23 cellular contexts compared by ENCODE assay signal in genomic region chr4:29277381-29277780, GRCh38.
A peak's percentile ranks its signal among the peaks of the same experiment; 100 is the strongest.
DNase-seq lines count a peak whose midpoint lies in the region; ATAC-seq, FAIRE-seq and TF ChIP-seq lines count a peak whose summit lies in the region.
"Had no signal": no experiment of that assay in that cellular context is flagged by ENCODE, and none has a peak within 500 bp of the region (broad histone marks: within the 10 kb centered on the region; RNA-seq: fewer than 3 reads in every experiment).

No MANE protein-coding gene starts in this region.

- H3K36me3 ChIP-seq in adipocyte (ENCODE audit: control insufficient read depth, insufficient read depth, low read length, severe bottlenecking) = no peaks in the 10 kb centered on the region
- no peaks in the 10 kb centered on the region for H3K36me3 ChIP-seq in fibroblast of lung (ENCODE audit: control insufficient read depth, insufficient read depth, low read length)
- H3K36me3 ChIP-seq: gastrocnemius medialis, SJCRH30, thoracic aorta had no signal

- H3K27me3 ChIP-seq in adipocyte (replicated peaks; ENCODE audit: control insufficient read depth, insufficient read depth, low read length) (no peaks in the 10 kb centered on the region), fibroblast of lung (ENCODE audit: control insufficient read depth, insufficient read depth, low read length) (no peaks in the 10 kb centered on the region)
- H3K27me3 ChIP-seq: gastrocnemius medialis, SJCRH30 had no signal

- no peaks in the 10 kb centered on the region for H4K20me1 ChIP-seq in fibroblast of lung (ENCODE audit: control insufficient read depth, extremely low read depth, insufficient read depth, low read length)

- no peaks in the 10 kb centered on the region for H3K79me2 ChIP-seq in fibroblast of lung (ENCODE audit: control insufficient read depth, insufficient read depth, low read length)

- peaks cover 10% of the 10 kb centered on the region; the same call in 1 of the 2 replicates for H3K9me3 Mint-ChIP-seq in HFFc6

- no peak for FAIRE-seq in H54 (lab: Jason Lieb, UNC)

- TF ChIP-seq POLR2A in H54 (IDR thresholded peaks at IDR 0.05; ENCODE audit: low read depth, low read length) = no peak

- H3K4me1 ChIP-seq in adipocyte (ENCODE audit: control insufficient read depth, insufficient read depth, low read length) (peaks cover 14% of the 10 kb centered on the region), fibroblast of lung (ENCODE audit: control insufficient read depth, extremely low read depth, insufficient read depth, low read length) (no peaks in the 10 kb centered on the region)
- H3K4me1 ChIP-seq: gastrocnemius medialis, SJCRH30 had no signal

- peak overlapping the region; percentile 56 for H3K27ac Mint-ChIP-seq in HFFc6
- H3K27ac Mint-ChIP-seq: activated B cell treated with CpG ODN at 0.5 μM for 24 hours; activated naive CD8-positive, alpha-beta T cell treated with anti-CD3 and anti-CD28 coated beads for 36 hours; activated T-cell treated with anti-CD3 and anti-CD28 coated beads, Interleukin-2, amount 50 U/mL, for 72 hours had no signal

- H3K9ac ChIP-seq in adipocyte (ENCODE audit: low read length) (no peak overlapping the region), fibroblast of lung (ENCODE audit: insufficient read depth, low read length) (no peak overlapping the region)
- H3K9ac ChIP-seq: GM23248 had no signal

- H3K27ac ChIP-seq in fibroblast of lung (ENCODE audit: insufficient read depth, low read length) (no peak overlapping the region), coronary artery (no peak overlapping the region)
- H3K27ac ChIP-seq: gastrocnemius medialis, GM23248, SJCRH30, thoracic aorta had no signal

- H3K4me2 ChIP-seq in fibroblast of lung (ENCODE audit: extremely low read depth, insufficient read depth, low read length) = no peak overlapping the region

- H3K4me3 Mint-ChIP-seq in HFFc6 = no peak overlapping the region
- H3K4me3 Mint-ChIP-seq: activated B cell treated with CpG ODN at 0.5 μM for 24 hours; activated naive CD8-positive, alpha-beta T cell treated with anti-CD3 and anti-CD28 coated beads for 36 hours; activated T-cell treated with anti-CD3 and anti-CD28 coated beads, Interleukin-2, amount 50 U/mL, for 72 hours had no signal

- no peak for ATAC-seq in HG03439 (IDR thresholded peaks at IDR 0.05; ENCODE audit: unreplicated experiment)
- ATAC-seq: activated T-cell treated with anti-CD3 and anti-CD28 coated beads, Interleukin-2, amount 50 U/mL, for 72 hours; gastrocnemius medialis; left colon had no signal

- TF ChIP-seq CTCF in HFFc6 (IDR thresholded peaks at IDR 0.05) = no peak
- TF ChIP-seq CTCF in fibroblast of lung (conservative IDR thresholded peaks at IDR 0.05 in 1 of 2, IDR thresholded peaks at IDR 0.05 in 1 of 2; ENCODE audit: low read depth in 1 of 2, low read length in 2 of 2) = no peak
- no peak for TF ChIP-seq CTCF in coronary artery (IDR thresholded peaks at IDR 0.05)

- peaks cover 18% of the 10 kb centered on the region for H3K36me3 Mint-ChIP-seq in HFFc6 (ENCODE audit: low read depth)
- H3K36me3 Mint-ChIP-seq: activated naive CD8-positive, alpha-beta T cell treated with anti-CD3 and anti-CD28 coated beads for 36 hours had no signal

- no peaks in the 10 kb centered on the region for H3K27me3 Mint-ChIP-seq in HFFc6 (ENCODE audit: insufficient read depth)
- H3K27me3 Mint-ChIP-seq: activated B cell treated with CpG ODN at 0.5 μM for 24 hours; activated naive CD8-positive, alpha-beta T cell treated with anti-CD3 and anti-CD28 coated beads for 36 hours had no signal

- H3K4me1 Mint-ChIP-seq in HFFc6 (ENCODE audit: low read depth) = peaks cover 47% of the 10 kb centered on the region
- H3K4me1 Mint-ChIP-seq: activated B cell treated with CpG ODN at 0.5 μM for 24 hours; activated naive CD8-positive, alpha-beta T cell treated with anti-CD3 and anti-CD28 coated beads for 36 hours had no signal

- peaks cover 7% of the 10 kb centered on the region for H3K9me3 ChIP-seq in adipocyte (ENCODE audit: control insufficient read depth, low read length)
- no peaks in the 10 kb centered on the region for H3K9me3 ChIP-seq in fibroblast of lung (ENCODE audit: control insufficient read depth, insufficient read depth, low read depth, low read length)
- H3K9me3 ChIP-seq: gastrocnemius medialis, SJCRH30, thoracic aorta had no signal

- peak; percentile 71 for DNase-seq in HFFc6
- peak; percentile 55 for DNase-seq in adipocyte (ENCODE audit: low read depth)
- peak; percentile 37 to 40 for DNase-seq in fibroblast of lung (ENCODE audit: low read depth in 2 of 2)
- peak; percentile 9 for DNase-seq in stromal cell of bone marrow (ENCODE audit: low read depth)
- DNase-seq in coronary artery (ENCODE audit: low spot score) = no peak
- DNase-seq in H54 (ENCODE audit: insufficient read length, low spot score) = no peak
- DNase-seq: activated B cell treated with CpG ODN at 0.5 μM for 24 hours; activated naive CD8-positive, alpha-beta T cell treated with anti-CD3 and anti-CD28 coated beads for 36 hours; activated T-cell treated with anti-CD3 and anti-CD28 coated beads, Interleukin-2, amount 50 U/mL, for 72 hours; C1 segment of cervical spinal cord; DMS 273 treated with DMSO at 0.1 percent for 48 hours; gastrocnemius medialis; GM23248; left colon; midbrain; MV-4-11; NCI-H2029; NCI-H69; OCI-M1; stimulated activated CD4-positive, alpha-beta T cell treated with anti-CD3 and anti-CD28 coated beads, Interleukin-12 subunit alpha, Interleukin-12 subunit beta, amount 100 ng/mL, for 4 hours had no signal

- H2AFZ ChIP-seq in fibroblast of lung (ENCODE audit: low read length) = no peak overlapping the region
- H2AFZ ChIP-seq: GM23248 had no signal

- H3K4me3 ChIP-seq in adipocyte (ENCODE audit: low read length) (no peak overlapping the region), fibroblast of lung (replicated peaks in 1 of 4; ENCODE audit: control extremely low read depth in 1 of 4, insufficient read depth in 1 of 4, low read depth in 3 of 4, low read length in 4 of 4) (no peak overlapping the region), coronary artery (no peak overlapping the region)
- H3K4me3 ChIP-seq: gastrocnemius medialis, GM23248, SJCRH30, thoracic aorta had no signal

Comparison
In these comparisons a context has a peak if more than half of its experiments do, and no peak if none do; other contexts are left out.
1. DNase-seq: peak in HFFc6 (single experiment), adipocyte (single experiment), fibroblast of lung (2 of 2) and stromal cell of bone marrow (single experiment); none in coronary artery (single experiment) and H54 (single experiment).